Comparison of ENCODE assay signal across 1 cellular context in the genomic region with DNA sequence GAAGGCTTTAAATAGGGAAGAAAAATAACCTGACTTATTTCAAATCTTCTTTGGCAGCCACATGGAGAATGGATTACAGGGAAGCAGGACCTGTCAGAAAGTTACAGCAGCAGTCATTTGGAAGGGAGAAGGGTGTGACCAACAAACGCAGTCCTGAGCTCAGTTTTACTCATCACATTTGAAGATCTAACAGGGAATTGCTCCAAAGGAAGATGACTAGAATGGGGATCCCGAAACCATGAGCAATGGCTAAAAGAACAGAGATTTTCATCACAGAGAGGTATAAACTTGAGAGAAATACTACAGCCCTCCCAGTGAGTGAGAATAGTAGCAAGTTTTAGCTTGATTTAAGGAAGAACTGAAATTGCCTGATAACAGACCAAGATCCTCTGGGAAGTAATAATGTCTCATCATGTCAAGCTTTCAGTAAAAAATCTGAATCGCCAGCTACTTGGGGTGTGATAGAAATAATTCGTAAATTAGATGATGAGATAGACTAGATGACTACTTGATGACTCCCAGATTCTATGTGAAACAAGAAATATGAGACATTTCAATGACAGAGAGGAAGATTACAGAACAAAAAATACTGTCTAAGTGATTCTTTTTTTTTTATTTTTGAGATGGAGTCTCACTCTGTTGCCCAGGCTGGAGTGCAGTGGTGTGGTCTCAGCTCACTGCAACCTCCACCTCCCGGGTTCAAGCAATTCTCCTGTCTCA.
TF ChIP-seq lines count a peak whose summit lies in the region.

No MANE protein-coding gene starts in this region.

TF ChIP-seq in IMR-90, 13 proteins besides CTCF, POLR2A, EP300 and RAD21:
- no peak for TF ChIP-seq SMC3 (IDR thresholded peaks at IDR 0.05; ENCODE audit: low read depth, low read length)
- no peak for TF ChIP-seq MAFK (IDR thresholded peaks at IDR 0.05; ENCODE audit: low read depth, low read length)
- TF ChIP-seq, protein P1, sequence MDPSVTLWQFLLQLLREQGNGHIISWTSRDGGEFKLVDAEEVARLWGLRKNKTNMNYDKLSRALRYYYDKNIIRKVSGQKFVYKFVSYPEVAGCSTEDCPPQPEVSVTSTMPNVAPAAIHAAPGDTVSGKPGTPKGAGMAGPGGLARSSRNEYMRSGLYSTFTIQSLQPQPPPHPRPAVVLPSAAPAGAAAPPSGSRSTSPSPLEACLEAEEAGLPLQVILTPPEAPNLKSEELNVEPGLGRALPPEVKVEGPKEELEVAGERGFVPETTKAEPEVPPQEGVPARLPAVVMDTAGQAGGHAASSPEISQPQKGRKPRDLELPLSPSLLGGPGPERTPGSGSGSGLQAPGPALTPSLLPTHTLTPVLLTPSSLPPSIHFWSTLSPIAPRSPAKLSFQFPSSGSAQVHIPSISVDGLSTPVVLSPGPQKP (IDR thresholded peaks at IDR 0.05; ENCODE audit: borderline replicate concordance, low read depth, low read length): no peak
- no peak for TF ChIP-seq BHLHE40 (IDR thresholded peaks at IDR 0.05; ENCODE audit: low read depth, low read length)
- no peak for TF ChIP-seq FOS (IDR thresholded peaks at IDR 0.05; ENCODE audit: low read depth, low read length)
- no peak for TF ChIP-seq MAZ (IDR thresholded peaks at IDR 0.05; ENCODE audit: borderline replicate concordance, low read depth, low read length)
- no peak for TF ChIP-seq CEBPB (IDR thresholded peaks at IDR 0.05; ENCODE audit: low read depth, low read length)
- no peak for TF ChIP-seq RFX5 (IDR thresholded peaks at IDR 0.05; ENCODE audit: low read depth, low read length)
- TF ChIP-seq NFE2L2 (IDR thresholded peaks at IDR 0.05; ENCODE audit: low read depth, low read length): no peak
- no peak for TF ChIP-seq USF2 (IDR thresholded peaks at IDR 0.05; ENCODE audit: low read depth, low read length)
- no peak for TF ChIP-seq CHD1 (IDR thresholded peaks at IDR 0.05; ENCODE audit: low read depth, low read length)
- no peak for TF ChIP-seq MXI1 (IDR thresholded peaks at IDR 0.05; ENCODE audit: borderline replicate concordance, low read depth, low read length)
- TF ChIP-seq RCOR1 (IDR thresholded peaks at IDR 0.05; ENCODE audit: insufficient replicate concordance, low read length): no peak
